In genomic region chr6:56660374-56660730, GRCh38 we compare ENCODE assay signal across 15 cellular contexts. TPM values are rescaled to one million over a fixed set of nuclear protein-coding genes. Genes with fewer than 3 reads are reported as not detected.
DNase-seq lines count a peak whose midpoint lies in the region; ATAC-seq, FAIRE-seq and TF ChIP-seq lines count a peak whose summit lies in the region.
"Had no signal": no experiment of that assay in that cellular context is flagged by ENCODE, and none has a peak within 500 bp of the region (broad histone marks: within the 10 kb centered on the region; RNA-seq: fewer than 3 reads in every experiment).

No MANE protein-coding gene starts in this region.

- H3K27me3 ChIP-seq in bronchial epithelial cell (ENCODE audit: control insufficient read depth, insufficient read depth, low read length), result no peaks in the 10 kb centered on the region
- no peaks in the 10 kb centered on the region for H3K27me3 ChIP-seq in smooth muscle cell (ENCODE audit: low read depth)
- H3K27me3 ChIP-seq: SJCRH30, stomach had no signal

- no peaks in the 10 kb centered on the region for H3K79me2 ChIP-seq in smooth muscle cell (ENCODE audit: low read depth)

- TF ChIP-seq CTCF in bronchial epithelial cell (IDR thresholded peaks at IDR 0.05; ENCODE audit: insufficient read depth, low read length, severe bottlenecking), result no peak
- TF ChIP-seq CTCF in smooth muscle cell (IDR thresholded peaks at IDR 0.05; ENCODE audit: borderline replicate concordance, insufficient read depth, poor library complexity, severe bottlenecking), result no peak

- H3K4me3 ChIP-seq in bronchial epithelial cell (ENCODE audit: low read depth, low read length), result no peak overlapping the region
- no peak overlapping the region for H3K4me3 ChIP-seq in smooth muscle cell
- H3K4me3 ChIP-seq: SJCRH30, stomach had no signal

- H3K27ac ChIP-seq in smooth muscle cell (ENCODE audit: low read depth), result peak overlapping the region; percentile 68
- H3K27ac ChIP-seq: SJCRH30, stomach had no signal

- DNase-seq in bronchial epithelial cell (ENCODE audit: low read depth) (peak; percentile 98), smooth muscle cell (lab: John Stamatoyannopoulos, UW; ENCODE audit: unreplicated experiment) (no peak), iPS-NIHi11 (ENCODE audit: low spot score) (no peak), NCI-H748 treated with DMSO at 0.1 percent for 48 hours (lab: John Stamatoyannopoulos, UW) (no peak), HuH-7.5 (ENCODE audit: low spot score) (no peak)
- DNase-seq: activated CD8-positive, alpha-beta memory T cell treated with anti-CD3 and anti-CD28 coated beads, Interleukin-2, amount 50 U/mL, for 48 hours; C1 segment of cervical spinal cord; NCI-H1694 treated with DMSO at 0.1 percent for 48 hours; NCI-H774; right cardiac atrium; SJCRH30; stomach had no signal

- H4K20me1 ChIP-seq in smooth muscle cell (ENCODE audit: low read depth), result no peaks in the 10 kb centered on the region

- no peak overlapping the region for H2AFZ ChIP-seq in smooth muscle cell (ENCODE audit: low read depth)

- H3K36me3 ChIP-seq in bronchial epithelial cell (ENCODE audit: control insufficient read depth, insufficient read depth, low read length), result no peaks in the 10 kb centered on the region
- no peaks in the 10 kb centered on the region for H3K36me3 ChIP-seq in smooth muscle cell (ENCODE audit: low read depth)
- H3K36me3 ChIP-seq: SJCRH30, stomach had no signal

- peaks cover 22% of the 10 kb centered on the region for H3K4me1 ChIP-seq in smooth muscle cell (ENCODE audit: low read depth)
- H3K4me1 ChIP-seq: SJCRH30 had no signal

- ATAC-seq in GM19438 (IDR thresholded peaks at IDR 0.05; ENCODE audit: low read depth, unreplicated experiment) (peak; percentile 31), HG03378 (IDR thresholded peaks at IDR 0.05; ENCODE audit: unreplicated experiment) (peak; percentile 44), GM18907 (IDR thresholded peaks at IDR 0.05; ENCODE audit: unreplicated experiment) (no peak)

- peaks cover 10% of the 10 kb centered on the region for H3F3A ChIP-seq in smooth muscle cell (ENCODE audit: low read depth)

- no peak for FAIRE-seq in bronchial epithelial cell (lab: Jason Lieb, UNC)

- WGBS in smooth muscle cell (ENCODE audit: low lambda C conversion rate), result 86% methylated on average over 3 of the region's 3 CpGs

- no peak overlapping the region for H3K4me2 ChIP-seq in smooth muscle cell

- no peaks in the 10 kb centered on the region for H3K9me3 ChIP-seq in smooth muscle cell (replicated peaks; ENCODE audit: low read depth)
- H3K9me3 ChIP-seq: SJCRH30, stomach had no signal

- H3K9ac ChIP-seq in smooth muscle cell (ENCODE audit: low read depth), result no peak overlapping the region

RNA-seq across cellular contexts. Expression of gene DST, which starts 17.7 kb away (rescaled TPM):
- total RNA-seq in bronchial epithelial cell (450 and 628 TPM in 2 replicates), smooth muscle cell (157 and 186 TPM in 2 replicates)
- polyA plus RNA-seq in smooth muscle cell, result 17.1 and 48.0 TPM in 2 replicates
